20 cellular contexts compared by ENCODE assay signal in the genomic region with DNA sequence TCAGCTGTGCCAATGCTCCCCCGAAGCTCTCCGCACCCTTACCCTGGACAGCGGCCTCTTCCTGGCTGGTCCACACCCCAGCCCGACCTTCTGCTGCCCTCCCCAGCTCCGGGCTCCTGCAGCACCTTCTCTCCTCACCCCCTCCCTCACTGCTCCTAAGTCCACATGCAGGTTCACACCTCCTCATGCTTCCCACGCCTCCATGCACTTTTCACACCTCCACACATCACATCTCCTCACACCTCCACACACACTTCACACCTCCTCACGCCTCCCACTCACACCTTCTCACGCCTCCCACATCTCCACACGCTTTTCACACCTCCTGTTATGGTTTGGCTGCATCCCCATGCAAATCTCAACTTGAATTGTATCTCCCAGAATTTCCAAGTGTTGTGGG. TPM values are rescaled to one million over a fixed set of nuclear protein-coding genes. Genes with fewer than 3 reads are reported as not detected.
DNase-seq lines count a peak whose midpoint lies in the region; ATAC-seq and TF ChIP-seq lines count a peak whose summit lies in the region.
"Had no signal": no experiment of that assay in that cellular context is flagged by ENCODE, and none has a peak within 500 bp of the region (broad histone marks: within the 10 kb centered on the region; RNA-seq: fewer than 3 reads in every experiment).

No MANE protein-coding gene starts in this region.

- no peak overlapping the region for H3K23ac ChIP-seq in mesendoderm (ENCODE audit: low read length)

- no peak overlapping the region for H3K27ac ChIP-seq in mesendoderm (ENCODE audit: low read depth, low read length)
- H3K27ac ChIP-seq: 22Rv1, Peyer's patch had no signal

- no peaks in the 10 kb centered on the region for H3K4me1 ChIP-seq in mesendoderm (ENCODE audit: control insufficient read depth, low read depth, low read length)
- H3K4me1 ChIP-seq: BE2C had no signal

- peaks cover 54% of the 10 kb centered on the region for H3K4me1 Mint-ChIP-seq in activated CD8-positive, alpha-beta memory T cell treated with anti-CD3 and anti-CD28 coated beads, Interleukin-2, amount 10 ng/mL, durations not matched to agents 7 days and 5 days
- H3K4me1 Mint-ChIP-seq in activated B cell treated with CpG ODN at 0.5 μM for 24 hours, result peaks cover 67% of the 10 kb centered on the region
- H3K4me1 Mint-ChIP-seq in stimulated activated memory B cell treated with anti-CD40 and anti-IgM and Interleukin-4, amounts not matched to agents 10 μg/mL and 1 μg/mL and 100 μg/mL, for 72 hours, result peaks cover 64% of the 10 kb centered on the region

- DNase-seq in activated CD8-positive, alpha-beta memory T cell treated with anti-CD3 and anti-CD28 coated beads, Interleukin-2, amount 10 ng/mL, durations not matched to agents 7 days and 5 days, result no peak
- DNase-seq in activated CD8-positive, alpha-beta memory T cell treated with anti-CD3 and anti-CD28 coated beads, Interleukin-2, amount 50 U/mL, for 48 hours, result no peak
- DNase-seq in activated B cell treated with CpG ODN at 0.5 μM for 24 hours (no peak), mesendoderm (peak; percentile 38), NCI-H2107 treated with DMSO at 0.1 percent for 48 hours (lab: John Stamatoyannopoulos, UW; ENCODE audit: unreplicated experiment) (no peak), NCI-H2227 treated with DMSO at 0.1 percent for 48 hours (lab: John Stamatoyannopoulos, UW) (no peak)
- DNase-seq: BE2C; CD8-positive, alpha-beta T cell; DMS79 treated with DMSO at 0.1 percent for 48 hours; NCI-H1092; NCI-H146; NCI-H2081 treated with DMSO at 0.1 percent for 48 hours; NCI-H524; Peyer's patch had no signal

- intact Hi-C loops in activated B cell treated with CpG ODN at 0.5 μM for 24 hours (cut with micrococcal nuclease), result no loop called here

- no peak overlapping the region for H3K4me3 Mint-ChIP-seq in activated CD8-positive, alpha-beta memory T cell treated with anti-CD3 and anti-CD28 coated beads, Interleukin-2, amount 10 ng/mL, durations not matched to agents 7 days and 5 days
- peak overlapping the region; percentile 1 for H3K4me3 Mint-ChIP-seq in activated B cell treated with CpG ODN at 0.5 μM for 24 hours
- H3K4me3 Mint-ChIP-seq in stimulated activated memory B cell treated with anti-CD40 and anti-IgM and Interleukin-4, amounts not matched to agents 10 μg/mL and 1 μg/mL and 100 μg/mL, for 72 hours, result peak overlapping the region; percentile 0
- H3K4me3 Mint-ChIP-seq: CD8-positive, alpha-beta T cell; GM23338 had no signal

- no peak for TF ChIP-seq CTCF in activated B cell treated with CpG ODN at 0.5 μM for 24 hours (IDR thresholded peaks at IDR 0.05)

- H3K56ac ChIP-seq in mesendoderm (ENCODE audit: low read length), result no peak overlapping the region

- no peak overlapping the region for H4K5ac ChIP-seq in mesendoderm (ENCODE audit: low read length)

- no peak overlapping the region for H3K4me2 ChIP-seq in mesendoderm (ENCODE audit: low read length)
- H3K4me2 ChIP-seq: GM23338 had no signal

- ATAC-seq in activated CD8-positive, alpha-beta memory T cell treated with anti-CD3 and anti-CD28 coated beads, Interleukin-2, amount 10 ng/mL, durations not matched to agents 7 days and 5 days, result no peak
- ATAC-seq in activated B cell treated with CpG ODN at 0.5 μM for 24 hours (ENCODE audit: low read depth) (no peak), HG03139 (IDR thresholded peaks at IDR 0.05; ENCODE audit: unreplicated experiment) (no peak)
- ATAC-seq in stimulated activated memory B cell treated with anti-CD40 and anti-IgM and Interleukin-4, amounts not matched to agents 10 μg/mL and 1 μg/mL and 100 μg/mL, for 72 hours, result no peak
- ATAC-seq: CD8-positive, alpha-beta T cell; GM23338; HepG2; Right ventricle myocardium inferior had no signal

- POLR2A ChIA-PET in activated B cell treated with CpG ODN at 0.5 μM for 24 hours (lab: Charles Lee), result interaction anchor here (0.8 kb wide), 1 partner anchor 16 kb away, joined by 4 read pairs; no protein-coding TSS in a partner anchor

- no peak overlapping the region for H3K4ac ChIP-seq in mesendoderm (ENCODE audit: low read depth, low read length)

- H3K4me3 ChIP-seq in mesendoderm (ENCODE audit: low read length), result no peak overlapping the region
- H3K4me3 ChIP-seq: GM23338, Peyer's patch had no signal

- H3K9ac ChIP-seq in mesendoderm (ENCODE audit: low read length), result no peak overlapping the region

- WGBS in mesendoderm (ENCODE audit: extremely low coverage, insufficient coverage, low lambda C conversion rate), result 100% methylated on average over 4 of the region's 9 CpGs

- peak overlapping the region; percentile 45 for H3K27ac Mint-ChIP-seq in activated CD8-positive, alpha-beta memory T cell treated with anti-CD3 and anti-CD28 coated beads, Interleukin-2, amount 10 ng/mL, durations not matched to agents 7 days and 5 days
- peak overlapping the region; percentile 14 for H3K27ac Mint-ChIP-seq in activated B cell treated with CpG ODN at 0.5 μM for 24 hours
- H3K27ac Mint-ChIP-seq in stimulated activated memory B cell treated with anti-CD40 and anti-IgM and Interleukin-4, amounts not matched to agents 10 μg/mL and 1 μg/mL and 100 μg/mL, for 72 hours, result peak overlapping the region; percentile 94
- H3K27ac Mint-ChIP-seq: CD8-positive, alpha-beta T cell; GM23338 had no signal

- H3K36me3 Mint-ChIP-seq in activated CD8-positive, alpha-beta memory T cell treated with anti-CD3 and anti-CD28 coated beads, Interleukin-2, amount 10 ng/mL, durations not matched to agents 7 days and 5 days, result peaks cover 33% of the 10 kb centered on the region
- peaks cover 23% of the 10 kb centered on the region for H3K36me3 Mint-ChIP-seq in activated B cell treated with CpG ODN at 0.5 μM for 24 hours (ENCODE audit: low read depth)
- peaks cover 47% of the 10 kb centered on the region for H3K36me3 Mint-ChIP-seq in stimulated activated memory B cell treated with anti-CD40 and anti-IgM and Interleukin-4, amounts not matched to agents 10 μg/mL and 1 μg/mL and 100 μg/mL, for 72 hours

- H2BK15ac ChIP-seq in mesendoderm (replicated peaks; ENCODE audit: low read depth), result no peak overlapping the region

- no peaks in the 10 kb centered on the region for H3K36me3 ChIP-seq in mesendoderm (ENCODE audit: control insufficient read depth, insufficient read depth, low read length)
- H3K36me3 ChIP-seq: BE2C, Peyer's patch had no signal

- no peak overlapping the region for H2AK5ac ChIP-seq in mesendoderm (ENCODE audit: low read length)

- H4K8ac ChIP-seq in mesendoderm (ENCODE audit: low read depth, low read length), result no peak overlapping the region

- no peaks in the 10 kb centered on the region for H3K79me2 ChIP-seq in mesendoderm (ENCODE audit: control insufficient read depth, insufficient read depth, low read length)

- CTCF ChIA-PET in activated CD8-positive, alpha-beta memory T cell treated with anti-CD3 and anti-CD28 coated beads, Interleukin-2, amount 10 ng/mL, durations not matched to agents 7 days and 5 days (lab: Charles Lee), result no interaction called here
- CTCF ChIA-PET in activated B cell treated with CpG ODN at 0.5 μM for 24 hours (lab: Charles Lee), result no interaction called here

- H2BK5ac ChIP-seq in mesendoderm (ENCODE audit: low read length), result no peak overlapping the region

- no peak overlapping the region for H3K18ac ChIP-seq in mesendoderm (ENCODE audit: low read length)

- H3K79me1 ChIP-seq in mesendoderm (ENCODE audit: low read length), result no peaks in the 10 kb centered on the region

- H2BK120ac ChIP-seq in mesendoderm (ENCODE audit: low read depth, low read length), result no peak overlapping the region

- no peaks in the 10 kb centered on the region for H3K27me3 ChIP-seq in mesendoderm (ENCODE audit: insufficient read depth, low read length, poor library complexity)
- H3K27me3 ChIP-seq: BE2C, Peyer's patch had no signal

- H3K27me3 Mint-ChIP-seq in activated CD8-positive, alpha-beta memory T cell treated with anti-CD3 and anti-CD28 coated beads, Interleukin-2, amount 10 ng/mL, durations not matched to agents 7 days and 5 days, result no peaks in the 10 kb centered on the region
- H3K27me3 Mint-ChIP-seq in activated B cell treated with CpG ODN at 0.5 μM for 24 hours, result peaks cover 1% of the 10 kb centered on the region
- peaks cover 39% of the 10 kb centered on the region for H3K27me3 Mint-ChIP-seq in stimulated activated memory B cell treated with anti-CD40 and anti-IgM and Interleukin-4, amounts not matched to agents 10 μg/mL and 1 μg/mL and 100 μg/mL, for 72 hours

- H3K9me3 Mint-ChIP-seq in activated CD8-positive, alpha-beta memory T cell treated with anti-CD3 and anti-CD28 coated beads, Interleukin-2, amount 10 ng/mL, durations not matched to agents 7 days and 5 days (ENCODE audit: low read depth), result peaks cover 11% of the 10 kb centered on the region
- H3K9me3 Mint-ChIP-seq in activated B cell treated with CpG ODN at 0.5 μM for 24 hours, result peaks cover 19% of the 10 kb centered on the region
- peaks cover 26% of the 10 kb centered on the region for H3K9me3 Mint-ChIP-seq in stimulated activated memory B cell treated with anti-CD40 and anti-IgM and Interleukin-4, amounts not matched to agents 10 μg/mL and 1 μg/mL and 100 μg/mL, for 72 hours

RNA-seq across cellular contexts. Expression of a gene that starts 18.9 kb away (rescaled TPM):
- total RNA-seq in activated CD8-positive, alpha-beta memory T cell treated with anti-CD3 and anti-CD28 coated beads, Interleukin-2, amount 10 ng/mL, durations not matched to agents 7 days and 5 days, result 1 to 10 TPM; 6.3 to 9.7 TPM
- total RNA-seq in activated B cell treated with CpG ODN at 0.5 μM for 24 hours, result 10.6 and 11.8 TPM in 2 replicates
- polyA plus RNA-seq in mesendoderm (2013, experiment 1 of 2), result 1.9 TPM
- 2.0 TPM for polyA plus RNA-seq in mesendoderm (2013, experiment 2 of 2)

Comparison
In these comparisons a context has a peak if more than half of its experiments do, and no peak if none do; other contexts are left out.
1. H3K27ac Mint-ChIP-seq: peak in every context shown above with its lines; median percentile 94 in stimulated activated memory B cell treated with anti-CD40 and anti-IgM and Interleukin-4, amounts not matched to agents 10 μg/mL and 1 μg/mL and 100 μg/mL, for 72 hours; 45 in activated CD8-positive, alpha-beta memory T cell treated with anti-CD3 and anti-CD28 coated beads, Interleukin-2, amount 10 ng/mL, durations not matched to agents 7 days and 5 days; 14 in activated B cell treated with CpG ODN at 0.5 μM for 24 hours.